In genomic region chr10:84149854-84150253, GRCh38 we compare ENCODE assay signal across 21 cellular contexts. TPM values are rescaled to one million over a fixed set of nuclear protein-coding genes. Genes with fewer than 3 reads are reported as not detected.
"Had no signal": no experiment of that assay in that cellular context is flagged by ENCODE, and none has a peak within 500 bp of the region (broad histone marks: within the 10 kb centered on the region; RNA-seq: fewer than 3 reads in every experiment).

No MANE protein-coding gene starts in this region.

- H3K4me1 ChIP-seq: adrenal gland, colonic mucosa, Peyer's patch, SJCRH30 had no signal

- H3K4me3 ChIP-seq: adrenal gland, colonic mucosa, Peyer's patch, SJCRH30 had no signal

- H3K9me3 ChIP-seq: adrenal gland, colonic mucosa, Peyer's patch, SJCRH30, SK-N-SH had no signal

- H3K27me3 ChIP-seq: adrenal gland, colonic mucosa, Peyer's patch, SJCRH30 had no signal

- H3K27ac ChIP-seq: adrenal gland, colonic mucosa, Peyer's patch, RWPE1, SJCRH30, VCaP had no signal

- H3K27ac Mint-ChIP-seq: activated CD8-positive, alpha-beta memory T cell treated with anti-CD3 and anti-CD28 coated beads, Interleukin-2, amount 10 ng/mL, durations not matched to agents 7 days and 5 days had no signal

- H3K9ac ChIP-seq: SK-N-SH had no signal

- ATAC-seq: activated CD8-positive, alpha-beta memory T cell treated with anti-CD3 and anti-CD28 coated beads, Interleukin-2, amount 10 ng/mL, durations not matched to agents 7 days and 5 days had no signal

- DNase-seq: activated CD4-positive, CD25-positive, alpha-beta regulatory T cell; activated CD8-positive, alpha-beta memory T cell treated with anti-CD3 and anti-CD28 coated beads, Interleukin-2, amount 10 ng/mL, durations not matched to agents 7 days and 5 days; adrenal gland; anterior cingulate cortex; cerebellar nuclear complex; colonic mucosa; MM.1S; NCI-H1105 treated with DMSO at 0.1 percent for 48 hours; NCI-H1436 treated with DMSO at 0.1 percent for 48 hours; NCI-H187; NCI-H2081; NCI-H524; Peyer's patch; Right ventricle myocardium superior; SJCRH30; SK-N-SH; T-helper 1 cell had no signal

- H3K4me2 ChIP-seq: SK-N-SH had no signal

- H3K27me3 Mint-ChIP-seq: activated CD8-positive, alpha-beta memory T cell treated with anti-CD3 and anti-CD28 coated beads, Interleukin-2, amount 10 ng/mL, durations not matched to agents 7 days and 5 days had no signal

- H3K4me3 Mint-ChIP-seq: activated CD8-positive, alpha-beta memory T cell treated with anti-CD3 and anti-CD28 coated beads, Interleukin-2, amount 10 ng/mL, durations not matched to agents 7 days and 5 days had no signal

RNA-seq across cellular contexts. Expression of gene GPR15LG, which starts 23.7 kb away (rescaled TPM):
- total RNA-seq: activated CD8-positive, alpha-beta memory T cell treated with anti-CD3 and anti-CD28 coated beads, Interleukin-2, amount 10 ng/mL, durations not matched to agents 7 days and 5 days; cardiac septum; Right ventricle myocardium superior; SJCRH30; T-helper 2 cell treated with Interferon-gamma antibody and Interleukin-4, amounts not matched to agents 100 ng/mL and 5 ng/mL, for 36 hours had no signal
- polyA plus RNA-seq: adrenal gland, SK-N-SH had no signal

RNA-seq across cellular contexts. Expression of gene CDHR1, which starts 44.5 kb away (rescaled TPM):
- total RNA-seq: T-helper 2 cell treated with Interferon-gamma antibody and Interleukin-4, amounts not matched to agents 100 ng/mL and 5 ng/mL, for 36 hours had no signal
